ENCODE assay signal across 1 cellular context in the genomic region with DNA sequence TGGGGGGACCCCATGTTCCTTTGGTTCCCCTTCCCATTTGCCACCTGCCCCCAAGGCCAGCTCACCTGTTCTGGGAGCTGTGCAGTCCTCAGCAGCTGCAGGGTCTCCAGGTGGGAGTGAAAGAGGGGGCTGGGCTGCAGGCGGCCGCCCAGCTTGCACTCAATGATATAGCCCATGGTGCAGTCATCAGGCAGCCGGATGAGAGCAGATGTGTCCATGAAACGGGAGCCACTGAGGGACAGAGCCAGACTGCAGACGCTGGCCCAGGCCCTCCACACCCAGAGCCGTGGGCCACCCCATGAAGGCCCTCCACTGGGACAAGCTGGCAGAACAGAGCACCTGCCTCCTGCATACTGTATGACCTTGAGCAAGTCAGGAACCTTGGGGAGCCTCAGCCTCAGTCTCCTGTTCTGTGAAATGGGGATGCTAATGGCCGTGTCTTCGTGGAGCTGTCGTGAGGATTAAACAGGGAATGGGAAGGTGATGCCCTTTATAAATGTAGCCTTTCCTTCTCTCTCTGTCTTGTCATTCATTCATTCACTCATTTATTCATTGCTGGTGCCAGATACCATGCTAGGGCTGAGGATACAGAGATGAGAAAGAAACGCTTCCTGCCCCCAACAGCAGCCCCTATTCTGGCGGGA.
TF ChIP-seq lines count a peak whose summit lies in the region.

No MANE protein-coding gene starts in this region.

TF ChIP-seq in K562, 482 proteins besides CTCF, POLR2A, EP300 and RAD21:
- TF ChIP-seq ZNF717 (CRISPR knock-in tag; IDR thresholded peaks at IDR 0.05) (no peak), HMG20B (CRISPR knock-in tag; IDR thresholded peaks at IDR 0.05) (no peak), SREBF2 (CRISPR knock-in tag; IDR thresholded peaks at IDR 0.05) (no peak), ZNF583 (CRISPR knock-in tag; IDR thresholded peaks at IDR 0.05) (no peak), PHB2 (IDR thresholded peaks at IDR 0.05; ENCODE audit: low read depth) (no peak), ZNF24 (IDR thresholded peaks at IDR 0.05) (0 out of 2 replicates have a peak, but pooled peaks have one; percentile 44), ESRRA (IDR thresholded peaks at IDR 0.05; ENCODE audit: borderline replicate concordance, low read depth) (peak; percentile 43; the same call in 1 of the 2 replicates), MED1 (CRISPR knock-in tag; IDR thresholded peaks at IDR 0.05; ENCODE audit: borderline replicate concordance) (no peak), CBX1 (IDR thresholded peaks at IDR 0.05; ENCODE audit: low read depth) (no peak), ETV5 (CRISPR knock-in tag; IDR thresholded peaks at IDR 0.05; ENCODE audit: low read depth) (no peak), RBM25 (IDR thresholded peaks at IDR 0.05; ENCODE audit: low read depth, low read length, severe bottlenecking) (peak; percentile 69), COPS2 (conservative IDR thresholded peaks at IDR 0.05) (no peak), ZNF707 (CRISPR knock-in tag; conservative IDR thresholded peaks at IDR 0.05) (no peak), TCF7L2 (IDR thresholded peaks at IDR 0.05; ENCODE audit: low read depth, low read length) (no peak), HDAC8 (tag; IDR thresholded peaks at IDR 0.05) (no peak), LARP7 (IDR thresholded peaks at IDR 0.05) (no peak), KAT7 (CRISPR knock-in tag; IDR thresholded peaks at IDR 0.05; ENCODE audit: borderline replicate concordance) (no peak), KDM1A (IDR thresholded peaks at IDR 0.05) (peak in 1 of 2 experiments; percentile 41; a peak in 1 of 4 replicates), HDAC2 (IDR thresholded peaks at IDR 0.05) (no peak), EWSR1 (IDR thresholded peaks at IDR 0.05; ENCODE audit: borderline replicate concordance, low read depth, partially characterized antibody) (no peak)
- TF ChIP-seq, protein P1, sequence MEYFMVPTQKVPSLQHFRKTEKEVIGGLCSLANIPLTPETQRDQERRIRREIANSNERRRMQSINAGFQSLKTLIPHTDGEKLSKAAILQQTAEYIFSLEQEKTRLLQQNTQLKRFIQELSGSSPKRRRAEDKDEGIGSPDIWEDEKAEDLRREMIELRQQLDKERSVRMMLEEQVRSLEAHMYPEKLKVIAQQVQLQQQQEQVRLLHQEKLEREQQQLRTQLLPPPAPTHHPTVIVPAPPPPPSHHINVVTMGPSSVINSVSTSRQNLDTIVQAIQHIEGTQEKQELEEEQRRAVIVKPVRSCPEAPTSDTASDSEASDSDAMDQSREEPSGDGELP (CRISPR knock-in tag; IDR thresholded peaks at IDR 0.05; ENCODE audit: borderline replicate concordance): no peak
